15 cellular contexts compared by ENCODE assay signal in the genomic region with DNA sequence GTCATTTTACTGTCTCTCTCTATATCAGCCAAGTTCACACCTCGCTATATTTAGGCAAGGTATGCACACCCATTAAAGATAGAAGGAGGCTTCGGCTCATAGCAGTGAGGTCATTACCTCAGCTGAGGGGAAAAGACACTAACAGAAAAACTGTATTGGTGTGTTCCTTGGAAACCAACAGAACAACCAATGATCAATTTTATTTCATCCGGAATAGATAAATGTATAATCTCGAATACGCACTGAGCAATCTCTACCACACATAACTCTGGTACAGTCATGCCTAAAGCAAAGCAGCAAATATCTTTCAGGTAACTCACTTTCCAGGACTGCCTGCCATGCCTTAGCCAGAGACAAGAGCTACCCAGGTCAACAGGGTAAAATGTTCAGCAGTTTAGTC.
A peak's percentile ranks its signal among the peaks of the same experiment; 100 is the strongest.
DNase-seq lines count a peak whose midpoint lies in the region; ATAC-seq and TF ChIP-seq lines count a peak whose summit lies in the region.
"Had no signal": no experiment of that assay in that cellular context is flagged by ENCODE, and none has a peak within 500 bp of the region (broad histone marks: within the 10 kb centered on the region; RNA-seq: fewer than 3 reads in every experiment).

No MANE protein-coding gene starts in this region.

- peaks cover 52% of the 10 kb centered on the region for H3K4me1 ChIP-seq in Caco-2
- H3K4me1 ChIP-seq: suprapubic skin had no signal

- no peak overlapping the region for H3K4me3 ChIP-seq in Caco-2 (ENCODE audit: low read depth, low read length)
- H3K4me3 ChIP-seq in fibroblast of villous mesenchyme (ENCODE audit: low read depth, low read length): no peak overlapping the region
- H3K4me3 ChIP-seq: GM23338, suprapubic skin had no signal

- H3K4me3 Mint-ChIP-seq in Caco-2 (ENCODE audit: unreplicated experiment) (peak overlapping the region; percentile 55), nephron (no peak overlapping the region)
- H3K4me3 Mint-ChIP-seq: dendritic cell treated with granulocyte-macrophage colony-stimulating factor and Interleukin-4, amounts not matched to agents 40 ng/mL and 50 ng/mL, for 4 days; GM23338 had no signal

- ATAC-seq in HG02610 (IDR thresholded peaks at IDR 0.05; ENCODE audit: unreplicated experiment): no peak
- ATAC-seq in GM18873 (IDR thresholded peaks at IDR 0.05; ENCODE audit: low FRiP score, unreplicated experiment): no peak
- ATAC-seq: GM23338 had no signal

- H3K9me3 ChIP-seq in Caco-2: no peaks in the 10 kb centered on the region
- H3K9me3 ChIP-seq: suprapubic skin had no signal

- no peaks in the 10 kb centered on the region for H3K27me3 ChIP-seq in Caco-2 (replicated peaks; ENCODE audit: control insufficient read depth, insufficient read depth, low read length)
- H3K27me3 ChIP-seq: suprapubic skin had no signal

- H3K9me3 Mint-ChIP-seq in Caco-2 (ENCODE audit: unreplicated experiment) (peaks cover 18% of the 10 kb centered on the region), nephron (peaks cover 10% of the 10 kb centered on the region)

- no peaks in the 10 kb centered on the region for H3K36me3 ChIP-seq in Caco-2 (ENCODE audit: control insufficient read depth, insufficient read depth, low read length)
- H3K36me3 ChIP-seq: suprapubic skin had no signal

- BruUV-seq in Caco-2 (replicated peaks; lab: Mats Ljungman, UMichigan): no TSS peak

- peaks cover 12% of the 10 kb centered on the region for H3K36me3 Mint-ChIP-seq in Caco-2 (ENCODE audit: insufficient read depth, unreplicated experiment)
- H3K36me3 Mint-ChIP-seq in nephron (ENCODE audit: low read depth): peaks cover 14% of the 10 kb centered on the region

- peak overlapping the region; percentile 83 for H3K27ac Mint-ChIP-seq in Caco-2 (ENCODE audit: unreplicated experiment)
- H3K27ac Mint-ChIP-seq in nephron: peak overlapping the region in 2 of 3 experiments; percentile 6 to 31
- H3K27ac Mint-ChIP-seq: dendritic cell treated with granulocyte-macrophage colony-stimulating factor and Interleukin-4, amounts not matched to agents 40 ng/mL and 50 ng/mL, for 4 days; GM23338 had no signal

- H3K4me1 Mint-ChIP-seq in Caco-2 (ENCODE audit: low read depth, unreplicated experiment) (peaks cover 34% of the 10 kb centered on the region), nephron (peaks cover 12% of the 10 kb centered on the region)

- intact Hi-C loops in Caco-2 (cut with micrococcal nuclease; ENCODE audit: unreplicated experiment): no loop called here

- H3K27me3 Mint-ChIP-seq in Caco-2 (ENCODE audit: insufficient read depth, unreplicated experiment): no peaks in the 10 kb centered on the region
- no peaks in the 10 kb centered on the region for H3K27me3 Mint-ChIP-seq in nephron (ENCODE audit: low read depth)
- H3K27me3 Mint-ChIP-seq: dendritic cell treated with granulocyte-macrophage colony-stimulating factor and Interleukin-4, amounts not matched to agents 40 ng/mL and 50 ng/mL, for 4 days had no signal

- POLR2A ChIA-PET in Caco-2 (lab: Charles Lee) (interaction anchor here (1.1 to 1.3 kb wide), 2 partner anchors 15 to 29 kb away, joined by 3 to 5 read pairs; no protein-coding TSS in a partner anchor), RWPE1 (lab: Yijun Ruan, JAX; ENCODE audit: low non-redundant PET) (no interaction called here)

- no peak overlapping the region for H3K27ac ChIP-seq in RWPE1
- H3K27ac ChIP-seq: suprapubic skin had no signal

- DNase-seq in Caco-2: peak; percentile 42 to 59
- peak; percentile 57 for DNase-seq in RWPE1 (ENCODE audit: low spot score)
- DNase-seq in fibroblast of villous mesenchyme (ENCODE audit: low read depth): peak; percentile 49
- DNase-seq in NCI-H69 (lab: John Stamatoyannopoulos, UW): no peak
- DNase-seq in activated CD4-positive, alpha-beta T cell treated with anti-CD3 and anti-CD28 coated beads, Interleukin-2, amount 50 U/mL, for 48 hours: no peak
- DNase-seq: DMS53; hypothalamus; nucleus accumbens; stimulated activated CD4-positive, alpha-beta T cell treated with anti-CD3 and anti-CD28 coated beads, Interleukin-4, amount 100 ng/mL, for 1 hour had no signal

- CTCF ChIA-PET in Caco-2 (lab: Charles Lee): no interaction called here
- CTCF ChIA-PET in RWPE1 (lab: Yijun Ruan, JAX): interaction anchor here (0.8 kb wide), 1 partner anchor 70 kb away, joined by 4 read pairs; no protein-coding TSS in a partner anchor

- TF ChIP-seq CTCF in Caco-2 (IDR thresholded peaks at IDR 0.05; ENCODE audit: insufficient read depth in 1 of 2, low read depth in 1 of 2, low read length in 1 of 2, severe bottlenecking in 1 of 2, unreplicated experiment in 1 of 2) (no peak), RWPE1 (conservative IDR thresholded peaks at IDR 0.05; ENCODE audit: low read depth) (no peak), fibroblast of villous mesenchyme (IDR thresholded peaks at IDR 0.05; ENCODE audit: insufficient read depth, low read depth, low read length) (no peak), nephron (IDR thresholded peaks at IDR 0.05; ENCODE audit: unreplicated experiment in 3 of 3) (no peak)

Comparison
In these comparisons a context has a peak if more than half of its experiments do, and no peak if none do; other contexts are left out.
1. DNase-seq: peak in Caco-2 (2 of 2), RWPE1 (single experiment) and fibroblast of villous mesenchyme (single experiment); none in NCI-H69 (single experiment) and activated CD4-positive, alpha-beta T cell treated with anti-CD3 and anti-CD28 coated beads, Interleukin-2, amount 50 U/mL, for 48 hours (0 of 2).